Comparison of ENCODE assay signal across 19 cellular contexts in genomic region chr5:1414311-1415058, GRCh38. TPM values are rescaled to one million over a fixed set of nuclear protein-coding genes. Genes with fewer than 3 reads are reported as not detected.
DNase-seq lines count a peak whose midpoint lies in the region; ATAC-seq, FAIRE-seq and TF ChIP-seq lines count a peak whose summit lies in the region.
"Had no signal": no experiment of that assay in that cellular context is flagged by ENCODE, and none has a peak within 500 bp of the region (broad histone marks: within the 10 kb centered on the region; RNA-seq: fewer than 3 reads in every experiment).

No MANE protein-coding gene starts in this region.

- H2BK5ac ChIP-seq in H1 (ENCODE audit: low read depth, low read length) = no peak overlapping the region

- FAIRE-seq in H1 (lab: Jason Lieb, UNC) = no peak
- FAIRE-seq: endothelial cell of umbilical vein, HTR-8/SVneo had no signal

- no peak overlapping the region for H2AFZ ChIP-seq in H1 (ENCODE audit: low read length)

- DNase-seq in activated naive CD8-positive, alpha-beta T cell treated with anti-CD3 and anti-CD28 coated beads, Interleukin-2, amount 50 U/mL, for 24 hours = no peak
- no peak for DNase-seq in activated naive CD8-positive, alpha-beta T cell treated with anti-CD3 and anti-CD28 coated beads for 36 hours
- DNase-seq in NCI-H2227 (lab: John Stamatoyannopoulos, UW; ENCODE audit: unreplicated experiment) (peak; percentile 82), H1 (ENCODE audit: low read depth in 1 of 2, low spot score in 2 of 2) (no peak), spleen (peak; percentile 60), T-helper 2 cell (no peak)
- no peak for DNase-seq in CD4-positive, alpha-beta memory T cell
- no peak for DNase-seq in activated CD8-positive, alpha-beta memory T cell treated with anti-CD3 and anti-CD28 coated beads for 24 hours
- DNase-seq: activated CD4-positive, alpha-beta memory T cell treated with anti-CD3 and anti-CD28 coated beads for 36 hours; Caco-2; cerebellar nuclear complex had no signal

- H4K20me1 ChIP-seq in H1 (replicated peaks in 1 of 2; ENCODE audit: control insufficient read depth in 1 of 2, insufficient read depth in 2 of 2, low read length in 2 of 2) = peaks cover 0 to 13% of the 10 kb centered on the region in 2 experiments

- no peak overlapping the region for H3K27ac Mint-ChIP-seq in activated naive CD8-positive, alpha-beta T cell treated with anti-CD3 and anti-CD28 coated beads, Interleukin-2, amount 50 U/mL, for 24 hours
- H3K27ac Mint-ChIP-seq in activated naive CD8-positive, alpha-beta T cell treated with anti-CD3 and anti-CD28 coated beads for 36 hours = no peak overlapping the region
- H3K27ac Mint-ChIP-seq in CD4-positive, alpha-beta memory T cell = no peak overlapping the region
- H3K27ac Mint-ChIP-seq: activated CD4-positive, alpha-beta memory T cell treated with anti-CD3 and anti-CD28 coated beads for 36 hours; activated T-helper 1 cell treated with anti-CD3 and anti-CD28 coated beads, Interleukin-12 subunit alpha, Interleukin-12 subunit beta, Interleukin-2, Interleukin-4 antibody, amounts not matched to agents 30 ng/mL and 10 ng/mL and 1 ng/mL, durations not matched to agents 14 hours and 24 hours and 36 hours had no signal

- no peak overlapping the region for H2BK120ac ChIP-seq in H1 (replicated peaks; ENCODE audit: low read depth, low read length)

- TF ChIP-seq POLR2A in H1 (IDR thresholded peaks at IDR 0.05; ENCODE audit: control extremely low read depth in 1 of 2, low read depth in 2 of 2, low read length in 2 of 2) (no peak), spleen (IDR thresholded peaks at IDR 0.05) (no peak)

- H3K27ac ChIP-seq in H1 (ENCODE audit: low read depth, low read length) (no peak overlapping the region), spleen (no peak overlapping the region)
- H3K27ac ChIP-seq in CD4-positive, alpha-beta memory T cell (ENCODE audit: low read depth, low read length) = no peak overlapping the region
- H3K27ac ChIP-seq: heart left ventricle, SJCRH30 had no signal

- no peaks in the 10 kb centered on the region for H3K79me1 ChIP-seq in H1 (ENCODE audit: low read depth, low read length)

- no peaks in the 10 kb centered on the region for H3K79me2 ChIP-seq in H1 (ENCODE audit: control insufficient read depth in 1 of 2, insufficient read depth in 2 of 2, low read length in 2 of 2)

- TF ChIP-seq CTCF in H1 (IDR thresholded peaks at IDR 0.05; ENCODE audit: control extremely low read depth in 1 of 3, insufficient read depth in 1 of 3, low read depth in 1 of 3, low read length in 3 of 3) = no peak
- no peak for TF ChIP-seq CTCF in spleen (IDR thresholded peaks at IDR 0.05 in 8 of 11, conservative IDR thresholded peaks at IDR 0.05 in 3 of 11)

- H4K91ac ChIP-seq in H1 (replicated peaks; ENCODE audit: insufficient read length, low read length) = no peak overlapping the region

- H3K23ac ChIP-seq in H1 (ENCODE audit: insufficient read length) = no peak overlapping the region

- POLR2A ChIA-PET in H1 (lab: Charles Lee; ENCODE audit: partially characterized antibody) = interaction anchor here (1.3 kb wide), 1 partner anchor 12 kb away, joined by 4 read pairs; no protein-coding TSS in a partner anchor
- POLR2A ChIA-PET in CD4-positive, alpha-beta memory T cell (lab: Charles Lee; ENCODE audit: partially characterized antibody) = no interaction called here

- peak overlapping the region; percentile 19; the same call in 1 of the 2 replicates for H3K18ac ChIP-seq in H1 (ENCODE audit: extremely low read depth, low read length)

- no peak overlapping the region for H2BK12ac ChIP-seq in H1 (ENCODE audit: low read depth, low read length)

- no peak for TF ChIP-seq RAD21 in H1 (IDR thresholded peaks at IDR 0.05 in 1 of 2, conservative IDR thresholded peaks at IDR 0.05 in 1 of 2; ENCODE audit: low read depth in 2 of 2, low read length in 2 of 2)

- 91% methylated on average over 16 of the region's 27 CpGs; no CpG with 5 or more reads in 1 of the 2 experiments for WGBS in H1 (ENCODE audit: extremely low coverage in 1 of 2, insufficient coverage in 1 of 2, insufficient read length in 1 of 2, insufficient replicate concordance in 2 of 2, low coverage in 1 of 2, low lambda C conversion rate in 2 of 2, missing lambda C conversion rate in 1 of 2), 2 experiments
- WGBS in spleen, 5 donors = 42 to 69% (median 59%) methylated on average over 24 to 27 of the region's 27 CpGs

- H3K36me3 ChIP-seq in H1 (ENCODE audit: control insufficient read depth in 2 of 4, insufficient read depth in 4 of 4, low read length in 3 of 4) (no peaks in the 10 kb centered on the region), spleen (no peaks in the 10 kb centered on the region)
- H3K36me3 ChIP-seq in CD4-positive, alpha-beta memory T cell (ENCODE audit: insufficient read depth, low read length) = no peaks in the 10 kb centered on the region
- H3K36me3 ChIP-seq: heart left ventricle, SJCRH30 had no signal

- intact Hi-C loops in spleen (cut with DNase I; ENCODE audit: low total_unique reads) = no loop called here
- intact Hi-C loops in CD4-positive, alpha-beta memory T cell (cut with micrococcal nuclease) = no loop called here

- H3K27me3 Mint-ChIP-seq in activated naive CD8-positive, alpha-beta T cell treated with anti-CD3 and anti-CD28 coated beads, Interleukin-2, amount 50 U/mL, for 24 hours = peaks cover 17% of the 10 kb centered on the region
- H3K27me3 Mint-ChIP-seq in activated naive CD8-positive, alpha-beta T cell treated with anti-CD3 and anti-CD28 coated beads for 36 hours = peaks cover 11% of the 10 kb centered on the region
- H3K27me3 Mint-ChIP-seq in CD4-positive, alpha-beta memory T cell = peaks cover 9 to 12% of the 10 kb centered on the region in 2 donors

- H3K4ac ChIP-seq in H1 (replicated peaks; ENCODE audit: insufficient read length, low read depth, low read length) = no peak overlapping the region

- 0 out of 2 replicates have a peak overlapping the region, but pooled peaks have one; percentile 7 for H2BK15ac ChIP-seq in H1 (ENCODE audit: low read length)

- H3K4me3 ChIP-seq in H1 (ENCODE audit: extremely low read depth in 1 of 4, insufficient read depth in 2 of 4, low read depth in 3 of 4, low read length in 4 of 4) (no peak overlapping the region), spleen (no peak overlapping the region)
- no peak overlapping the region for H3K4me3 ChIP-seq in CD4-positive, alpha-beta memory T cell (ENCODE audit: low read length in 2 of 2)
- H3K4me3 ChIP-seq: heart left ventricle, SJCRH30 had no signal

- H3K23me2 ChIP-seq in H1 (ENCODE audit: low read depth, low read length) = peaks cover 12% of the 10 kb centered on the region; the same call in 1 of the 2 replicates

- no peak overlapping the region for H2BK20ac ChIP-seq in H1 (ENCODE audit: low read length)

- H3K4me1 Mint-ChIP-seq in activated naive CD8-positive, alpha-beta T cell treated with anti-CD3 and anti-CD28 coated beads, Interleukin-2, amount 50 U/mL, for 24 hours = no peaks in the 10 kb centered on the region
- no peaks in the 10 kb centered on the region for H3K4me1 Mint-ChIP-seq in activated naive CD8-positive, alpha-beta T cell treated with anti-CD3 and anti-CD28 coated beads for 36 hours
- peaks cover 0 to 4% (median under 1%) of the 10 kb centered on the region in 4 donors for H3K4me1 Mint-ChIP-seq in CD4-positive, alpha-beta memory T cell

- H3K27me3 ChIP-seq in H1 (replicated peaks in 1 of 4; ENCODE audit: control insufficient read depth in 3 of 4, extremely low read depth in 1 of 4, insufficient read depth in 3 of 4, low read length in 3 of 4) = no peaks in the 10 kb centered on the region
- H3K27me3 ChIP-seq in spleen (replicated peaks in 1 of 7) = peaks cover 0 to 51% (median 4%) of the 10 kb centered on the region in 7 donors
- no peaks in the 10 kb centered on the region for H3K27me3 ChIP-seq in CD4-positive, alpha-beta memory T cell (ENCODE audit: insufficient read depth, low read length)
- H3K27me3 ChIP-seq: SJCRH30 had no signal

- H3K9me3 Mint-ChIP-seq in activated naive CD8-positive, alpha-beta T cell treated with anti-CD3 and anti-CD28 coated beads, Interleukin-2, amount 50 U/mL, for 24 hours = no peaks in the 10 kb centered on the region
- H3K9me3 Mint-ChIP-seq in activated naive CD8-positive, alpha-beta T cell treated with anti-CD3 and anti-CD28 coated beads for 36 hours = no peaks in the 10 kb centered on the region
- peaks cover 0 to 4% (median 0%) of the 10 kb centered on the region in 8 donors for H3K9me3 Mint-ChIP-seq in CD4-positive, alpha-beta memory T cell
- H3K9me3 Mint-ChIP-seq: activated CD4-positive, alpha-beta memory T cell treated with anti-CD3 and anti-CD28 coated beads for 36 hours; activated T-helper 1 cell treated with anti-CD3 and anti-CD28 coated beads, Interleukin-12 subunit alpha, Interleukin-12 subunit beta, Interleukin-2, Interleukin-4 antibody, amounts not matched to agents 30 ng/mL and 10 ng/mL and 1 ng/mL, durations not matched to agents 14 hours and 24 hours and 36 hours had no signal

- H3K36me3 Mint-ChIP-seq in activated naive CD8-positive, alpha-beta T cell treated with anti-CD3 and anti-CD28 coated beads, Interleukin-2, amount 50 U/mL, for 24 hours (ENCODE audit: low read depth) = no peaks in the 10 kb centered on the region
- H3K36me3 Mint-ChIP-seq in activated naive CD8-positive, alpha-beta T cell treated with anti-CD3 and anti-CD28 coated beads for 36 hours = no peaks in the 10 kb centered on the region
- no peaks in the 10 kb centered on the region for H3K36me3 Mint-ChIP-seq in CD4-positive, alpha-beta memory T cell
- H3K36me3 Mint-ChIP-seq: activated CD4-positive, alpha-beta memory T cell treated with anti-CD3 and anti-CD28 coated beads for 36 hours had no signal

- H2AK5ac ChIP-seq in H1 (ENCODE audit: low read depth, low read length) = no peak overlapping the region

- CTCF ChIA-PET in H1 (lab: Charles Lee; ENCODE audit: partially characterized antibody) = interaction anchor here (0.7 to 1.5 kb wide), 8 partner anchors 9 to 207 kb away, joined by 3 to 6 read pairs (median 3); no protein-coding TSS in a partner anchor
- CTCF ChIA-PET in CD4-positive, alpha-beta memory T cell (lab: Charles Lee; ENCODE audit: partially characterized antibody) = no interaction called here

- H3K9me3 ChIP-seq in H1 (ENCODE audit: insufficient read depth in 2 of 2, low read depth in 1 of 2, low read length in 1 of 2) = peaks cover 0 to 3% of the 10 kb centered on the region in 2 experiments; a peak in 2 of 4 replicates
- no peaks in the 10 kb centered on the region for H3K9me3 ChIP-seq in spleen
- no peaks in the 10 kb centered on the region for H3K9me3 ChIP-seq in CD4-positive, alpha-beta memory T cell (ENCODE audit: control insufficient read depth in 1 of 2, low read length in 2 of 2)
- H3K9me3 ChIP-seq: Caco-2, heart left ventricle, SJCRH30 had no signal

- H3K4me1 ChIP-seq in H1 (replicated peaks in 1 of 4; ENCODE audit: control insufficient read depth in 3 of 4, insufficient read depth in 4 of 4, low read length in 3 of 4) (peaks cover 0 to 14% (median 8%) of the 10 kb centered on the region in 4 experiments; a peak in 5 of 7 replicates), spleen (no peaks in the 10 kb centered on the region)
- no peaks in the 10 kb centered on the region for H3K4me1 ChIP-seq in CD4-positive, alpha-beta memory T cell (ENCODE audit: insufficient read depth, low read length)
- H3K4me1 ChIP-seq: Caco-2, heart left ventricle, SJCRH30 had no signal

- H3K4me3 Mint-ChIP-seq in activated naive CD8-positive, alpha-beta T cell treated with anti-CD3 and anti-CD28 coated beads, Interleukin-2, amount 50 U/mL, for 24 hours = no peak overlapping the region
- H3K4me3 Mint-ChIP-seq in activated naive CD8-positive, alpha-beta T cell treated with anti-CD3 and anti-CD28 coated beads for 36 hours = no peak overlapping the region
- H3K4me3 Mint-ChIP-seq in CD4-positive, alpha-beta memory T cell = no peak overlapping the region
- H3K4me3 Mint-ChIP-seq: activated CD4-positive, alpha-beta memory T cell treated with anti-CD3 and anti-CD28 coated beads for 36 hours; activated T-helper 1 cell treated with anti-CD3 and anti-CD28 coated beads, Interleukin-12 subunit alpha, Interleukin-12 subunit beta, Interleukin-2, Interleukin-4 antibody, amounts not matched to agents 30 ng/mL and 10 ng/mL and 1 ng/mL, durations not matched to agents 14 hours and 24 hours and 36 hours had no signal

- H3K14ac ChIP-seq in H1 (ENCODE audit: insufficient read length) = no peak overlapping the region

- no peak overlapping the region for H3K4me2 ChIP-seq in H1 (ENCODE audit: insufficient read depth in 1 of 2, low read depth in 2 of 2, low read length in 2 of 2)

- ATAC-seq in activated naive CD8-positive, alpha-beta T cell treated with anti-CD3 and anti-CD28 coated beads, Interleukin-2, amount 50 U/mL, for 24 hours = peak; percentile 15
- ATAC-seq: heart left ventricle had no signal

- H4K5ac ChIP-seq in H1 (ENCODE audit: insufficient read length, low read depth, low read length) = no peak overlapping the region

- no peak overlapping the region for H4K8ac ChIP-seq in H1 (ENCODE audit: extremely low read depth, insufficient read depth, low read length)

- no peak overlapping the region for H3K9ac ChIP-seq in H1 (replicated peaks in 1 of 4; ENCODE audit: extremely low read depth in 1 of 4, low read depth in 3 of 4, low read length in 3 of 4)

- no peak overlapping the region for H3K56ac ChIP-seq in H1 (replicated peaks; ENCODE audit: insufficient read length, low read depth, low read length)

- no peak for TF ChIP-seq EP300 in H1 (IDR thresholded peaks at IDR 0.05; ENCODE audit: borderline replicate concordance in 1 of 2, low read depth in 2 of 2, low read length in 2 of 2)

RNA-seq across cellular contexts. Expression of gene SLC6A3, which starts 30.8 kb away (rescaled TPM):
- not detected for total RNA-seq in activated naive CD8-positive, alpha-beta T cell treated with anti-CD3 and anti-CD28 coated beads for 36 hours
- total RNA-seq in H1 (2021; fragmentation: NEBNext Ultra II Directional; extraction: Animal tissue kit (Norgen Biotek cat#: 25700)) = 0.46 and 0.48 TPM in 2 replicates
- 0.86 and 0.91 TPM in 2 replicates for polyA plus RNA-seq in H1 (2011; rRNA removed)
- 0.57 TPM for polyA plus RNA-seq in H1 (2011; cell fraction: cytosol; rRNA removed)
- polyA plus RNA-seq in H1 (2011; cell fraction: nucleus; rRNA removed) = 1.9 TPM
- 0.55 to 0.88 TPM (median 0.75 TPM) in 4 replicates for polyA plus RNA-seq in H1 (2012, experiment 1 of 2)
- 0.58 TPM for polyA plus RNA-seq in H1 (2012, experiment 2 of 2)
- polyA plus RNA-seq in H1 (2013, experiment 1 of 2) = 0.77 TPM
- polyA plus RNA-seq in H1 (2013, experiment 2 of 2) = 0.94 TPM
- polyA minus RNA-seq in H1 (2011; rRNA and poly(A)+ RNA removed) = 1.0 and 1.1 TPM in 2 replicates
- polyA minus RNA-seq in H1 (2011; cell fraction: cytosol; rRNA and poly(A)+ RNA removed) = 0.44 TPM
- polyA minus RNA-seq in H1 (2011; cell fraction: nucleus; rRNA and poly(A)+ RNA removed) = 0.50 TPM
- under 1 TPM in 3 of 7 donors, not detected in 4; 0.09 to 0.27 (median 0.18) TPM for total RNA-seq in spleen
- under 1 TPM; 0.02 to 0.06 (median 0.03) TPM for polyA plus RNA-seq in spleen
- not detected for total RNA-seq in CD4-positive, alpha-beta memory T cell
- not detected for polyA plus RNA-seq in CD4-positive, alpha-beta memory T cell
- total RNA-seq: activated CD4-positive, alpha-beta memory T cell treated with anti-CD3 and anti-CD28 coated beads for 36 hours; activated T-helper 1 cell treated with anti-CD3 and anti-CD28 coated beads, Interleukin-12 subunit alpha, Interleukin-12 subunit beta, Interleukin-2, Interleukin-4 antibody, amounts not matched to agents 30 ng/mL and 10 ng/mL and 1 ng/mL, durations not matched to agents 14 hours and 24 hours and 36 hours; Caco-2; endothelial cell of umbilical vein; kidney epithelial cell; MCF 10A; temporal lobe had no signal
- polyA plus RNA-seq: endothelial cell of umbilical vein had no signal

Comparison
In these comparisons a context has a peak if more than half of its experiments do, and no peak if none do; other contexts are left out.
1. DNase-seq: peak in NCI-H2227 (single experiment) and spleen (single experiment); none in activated naive CD8-positive, alpha-beta T cell treated with anti-CD3 and anti-CD28 coated beads, Interleukin-2, amount 50 U/mL, for 24 hours (single experiment), activated naive CD8-positive, alpha-beta T cell treated with anti-CD3 and anti-CD28 coated beads for 36 hours (single experiment), H1 (0 of 2), T-helper 2 cell (0 of 5), CD4-positive, alpha-beta memory T cell (0 of 5) and activated CD8-positive, alpha-beta memory T cell treated with anti-CD3 and anti-CD28 coated beads for 24 hours (single experiment).